ENCODE assay signal across 23 cellular contexts in genomic region chr7:92340016-92340415, GRCh38.
"Had no signal": no experiment of that assay in that cellular context is flagged by ENCODE, and none has a peak within 500 bp of the region (broad histone marks: within the 10 kb centered on the region; RNA-seq: fewer than 3 reads in every experiment).

No MANE protein-coding gene starts in this region.

- H3K4me1 ChIP-seq: esophagus muscularis mucosa, left lung, lower lobe of right lung, tibial artery, upper lobe of right lung had no signal

- H3K4me3 ChIP-seq: body of pancreas, esophagus muscularis mucosa, left lung, lower lobe of right lung, skin epidermis, tibial artery, upper lobe of right lung had no signal

- H3K27me3 ChIP-seq: body of pancreas, esophagus muscularis mucosa, foreskin keratinocyte, left lung, neutrophil, tibial artery, upper lobe of right lung had no signal

- ATAC-seq: activated CD4-positive, alpha-beta T cell treated with anti-CD3 and anti-CD28 coated beads for 36 hours; activated T-cell treated with anti-CD3 and anti-CD28 coated beads, Interleukin-2, amount 50 U/mL, for 72 hours; body of pancreas; foreskin keratinocyte; left lung; lower lobe of right lung; sciatic nerve; stimulated activated effector memory CD8-positive, alpha-beta T cell treated with anti-CD3 and anti-CD28 coated beads, Interleukin-12 subunit alpha, Interleukin-12 subunit beta, amount 100 ng/mL, for 72 hours; T-cell; upper lobe of right lung had no signal

- H3K9me3 ChIP-seq: body of pancreas, esophagus muscularis mucosa, lower lobe of right lung, neutrophil, tibial artery had no signal

- DNase-seq: activated CD4-positive, alpha-beta T cell treated with anti-CD3 and anti-CD28 coated beads for 36 hours; activated CD4-positive, alpha-beta T cell treated with anti-CD3 and anti-CD28 coated beads, Interleukin-2, amount 50 U/mL, for 4 hours; activated CD4-positive, CD25-positive, alpha-beta regulatory T cell; activated naive CD4-positive, alpha-beta T cell; activated T-cell treated with anti-CD3 and anti-CD28 coated beads for 4 hours; activated T-cell treated with anti-CD3 and anti-CD28 coated beads, Interleukin-2, amount 50 U/mL, for 72 hours; aorta; body of pancreas; effector CD4-positive, alpha-beta T cell; foreskin keratinocyte; kidney glomerular epithelial cell; left lung; lower lobe of right lung; retina; stimulated activated CD4-positive, alpha-beta T cell treated with anti-CD3 and anti-CD28 coated beads, Interleukin-4, amount 100 ng/mL, for 24 hours; T-cell; tibial artery; upper lobe of right lung had no signal

- H3K27ac ChIP-seq: body of pancreas, esophagus muscularis mucosa, foreskin keratinocyte, left lung, lower lobe of right lung, neutrophil, skin epidermis, tibial artery, upper lobe of right lung had no signal
